ENCODE assay signal across 9 cellular contexts in genomic region chr7:150375662-150376521, GRCh38. TPM values are rescaled to one million over a fixed set of nuclear protein-coding genes. Genes with fewer than 3 reads are reported as not detected.
A peak's percentile ranks its signal among the peaks of the same experiment; 100 is the strongest.
DNase-seq lines count a peak whose midpoint lies in the region; ATAC-seq and TF ChIP-seq lines count a peak whose summit lies in the region.
"Had no signal": no experiment of that assay in that cellular context is flagged by ENCODE, and none has a peak within 500 bp of the region (broad histone marks: within the 10 kb centered on the region; RNA-seq: fewer than 3 reads in every experiment).

No MANE protein-coding gene starts in this region.

- WGBS in heart right ventricle, 2 donors = 88 to 90% methylated on average over 10 of the region's 10 CpGs

- peaks cover 11% of the 10 kb centered on the region for H3K36me3 ChIP-seq in cardiac muscle cell
- peaks cover 0 to 44% (median 28%) of the 10 kb centered on the region in 9 donors for H3K36me3 ChIP-seq in heart right ventricle
- H3K36me3 ChIP-seq in upper lobe of right lung = peaks cover 34% of the 10 kb centered on the region

- intact Hi-C loops in heart right ventricle (cut with DNase I) = no loop called here
- intact Hi-C loops in upper lobe of right lung (cut with DNase I) = no loop called here
- intact Hi-C loops in sciatic nerve (cut with DNase I) = no loop called here

- DNase-seq in cardiac muscle cell (ENCODE audit: low read depth in 1 of 2, low spot score in 1 of 2) (no peak), heart right ventricle (no peak), SW480 (ENCODE audit: low spot score) (peak; percentile 90), left lobe of liver (ENCODE audit: low spot score) (no peak), upper lobe of right lung (peak; percentile 20), NCI-H226 (no peak), sciatic nerve (ENCODE audit: low spot score) (no peak)

- no peak for TF ChIP-seq CTCF in cardiac muscle cell (IDR thresholded peaks at IDR 0.05; ENCODE audit: low read depth, low read length)
- no peak for TF ChIP-seq CTCF in heart right ventricle (IDR thresholded peaks at IDR 0.05)
- TF ChIP-seq CTCF in upper lobe of right lung (IDR thresholded peaks at IDR 0.05) = no peak

- no peak for ATAC-seq in heart right ventricle
- peak; percentile 6 for ATAC-seq in left lobe of liver
- ATAC-seq in upper lobe of right lung = no peak
- ATAC-seq in sciatic nerve = no peak
- no peak for ATAC-seq in GM18502 (IDR thresholded peaks at IDR 0.05; ENCODE audit: poor library complexity, unreplicated experiment)

- H3K27me3 ChIP-seq in cardiac muscle cell (no peaks in the 10 kb centered on the region), heart right ventricle (no peaks in the 10 kb centered on the region), upper lobe of right lung (no peaks in the 10 kb centered on the region)

- peak overlapping the region; percentile 92 for H3K27ac ChIP-seq in cardiac muscle cell
- peak overlapping the region in 3 of 10 donors; percentile 1 to 45 (median 15) for H3K27ac ChIP-seq in heart right ventricle
- no peak overlapping the region for H3K27ac ChIP-seq in upper lobe of right lung

- H3K9me3 ChIP-seq in cardiac muscle cell (ENCODE audit: low read depth) = no peaks in the 10 kb centered on the region
- H3K9me3 ChIP-seq in heart right ventricle = no peaks in the 10 kb centered on the region
- no peaks in the 10 kb centered on the region for H3K9me3 ChIP-seq in upper lobe of right lung

- no peak overlapping the region for H3K4me3 ChIP-seq in cardiac muscle cell
- no peak overlapping the region for H3K4me3 ChIP-seq in heart right ventricle
- H3K4me3 ChIP-seq in upper lobe of right lung = no peak overlapping the region

- H3K4me1 ChIP-seq in cardiac muscle cell (ENCODE audit: low read depth) (peaks cover 36% of the 10 kb centered on the region), heart right ventricle (peaks cover 9 to 66% (median 35%) of the 10 kb centered on the region in 9 donors), upper lobe of right lung (peaks cover 42% of the 10 kb centered on the region)

RNA-seq across cellular contexts. Expression of gene ZNF775, which starts 3.2 kb away (rescaled TPM):
- total RNA-seq in cardiac muscle cell = 31.7 and 34.3 TPM in 2 replicates
- 29.7 and 40.1 TPM in 2 replicates for polyA plus RNA-seq in cardiac muscle cell
- 1 to 10 TPM; 1.9 to 4.7 (median 2.9) TPM for total RNA-seq in heart right ventricle
- 1 to 10 TPM; 2.4 to 4.3 TPM for polyA plus RNA-seq in heart right ventricle
- total RNA-seq in left lobe of liver = 0.88 TPM
- total RNA-seq in upper lobe of right lung = 4.4 TPM
- 11.1 TPM for total RNA-seq in sciatic nerve

RNA-seq across cellular contexts. Expression of gene REPIN1, which starts 7.3 kb away (rescaled TPM):
- total RNA-seq in cardiac muscle cell (222 and 270 TPM in 2 replicates), heart right ventricle (100 to 1,000 TPM in 8 of 10 donors, 10 to 100 TPM in 2; 88.7 to 132 (median 114) TPM), left lobe of liver (93.5 TPM), upper lobe of right lung (93.7 TPM), sciatic nerve (54.0 TPM)
- polyA plus RNA-seq in cardiac muscle cell (185 and 224 TPM in 2 replicates), heart right ventricle (10 to 100 TPM; 51.0 to 53.0 TPM)

RNA-seq across cellular contexts. Expression of gene RARRES2, which starts 34.5 kb away (rescaled TPM):
- total RNA-seq in cardiac muscle cell (4.2 and 5.5 TPM in 2 replicates), heart right ventricle (10 to 100 TPM in 7 of 10 donors, 1 to 10 TPM in 3; 6.7 to 25.8 (median 16.2) TPM), left lobe of liver (852 TPM), upper lobe of right lung (259 TPM), sciatic nerve (261 TPM)
- polyA plus RNA-seq in cardiac muscle cell (5.7 and 8.3 TPM in 2 replicates), heart right ventricle (10 to 100 TPM; 25.6 to 33.0 TPM)
- polyA plus RNA-seq: CD14-positive monocyte had no signal

RNA-seq across cellular contexts. Expression of gene ACTR3C, which starts 52.5 kb away (rescaled TPM):
- total RNA-seq in cardiac muscle cell (1.5 and 4.8 TPM in 2 replicates), heart right ventricle (1 to 10 TPM; 2.6 to 7.0 (median 3.5) TPM), left lobe of liver (27.6 TPM), upper lobe of right lung (20.1 TPM), sciatic nerve (3.3 TPM)
- polyA plus RNA-seq in cardiac muscle cell (2.2 and 2.4 TPM in 2 replicates), heart right ventricle (1 to 10 TPM; 2.7 to 3.5 TPM)

RNA-seq across cellular contexts. Expression of gene LRRC61, which starts 52.7 kb away (rescaled TPM):
- total RNA-seq in cardiac muscle cell (34.0 and 34.5 TPM in 2 replicates), heart right ventricle (1 to 10 TPM; 3.0 to 5.0 (median 3.9) TPM), left lobe of liver (14.0 TPM), upper lobe of right lung (10.2 TPM), sciatic nerve (5.8 TPM)
- polyA plus RNA-seq in cardiac muscle cell (30.0 and 31.4 TPM in 2 replicates), heart right ventricle (1 to 10 TPM; 1.2 to 6.4 TPM)

Comparison
In these comparisons a context has a peak if more than half of its experiments do, and no peak if none do; other contexts are left out.
1. DNase-seq: peak in SW480 (single experiment) and upper lobe of right lung (single experiment); none in cardiac muscle cell (0 of 2), heart right ventricle (0 of 2), left lobe of liver (single experiment), NCI-H226 (single experiment) and sciatic nerve (single experiment).